In genomic region chr19:1478934-1479707, GRCh38 we compare ENCODE assay signal across 1 cellular context.
A peak's percentile ranks its signal among the peaks of the same experiment; 100 is the strongest.
TF ChIP-seq lines count a peak whose summit lies in the region.

Gene C19orf25 (minus strand): TSS chr19:1479215. CDS start chr19:1478903, 312 bp downstream.

TF ChIP-seq in GM12878, 131 proteins besides CTCF, POLR2A, EP300 and RAD21 (continued from another document and continues in another):
- TF ChIP-seq CREB1 (IDR thresholded peaks at IDR 0.05; ENCODE audit: low read depth) = peak; percentile 68
- TF ChIP-seq SPI1 (IDR thresholded peaks at IDR 0.05; ENCODE audit: borderline replicate concordance, insufficient read depth, low read depth, low read length) = peak; percentile 38; the same call in 1 of the 2 replicates
- TF ChIP-seq IKZF1 (conservative IDR thresholded peaks at IDR 0.05) = peak; percentile 72
- TF ChIP-seq POU2F2 (IDR thresholded peaks at IDR 0.05; ENCODE audit: borderline replicate concordance, low read depth, low read length) = no peak
- TF ChIP-seq, protein P1, sequence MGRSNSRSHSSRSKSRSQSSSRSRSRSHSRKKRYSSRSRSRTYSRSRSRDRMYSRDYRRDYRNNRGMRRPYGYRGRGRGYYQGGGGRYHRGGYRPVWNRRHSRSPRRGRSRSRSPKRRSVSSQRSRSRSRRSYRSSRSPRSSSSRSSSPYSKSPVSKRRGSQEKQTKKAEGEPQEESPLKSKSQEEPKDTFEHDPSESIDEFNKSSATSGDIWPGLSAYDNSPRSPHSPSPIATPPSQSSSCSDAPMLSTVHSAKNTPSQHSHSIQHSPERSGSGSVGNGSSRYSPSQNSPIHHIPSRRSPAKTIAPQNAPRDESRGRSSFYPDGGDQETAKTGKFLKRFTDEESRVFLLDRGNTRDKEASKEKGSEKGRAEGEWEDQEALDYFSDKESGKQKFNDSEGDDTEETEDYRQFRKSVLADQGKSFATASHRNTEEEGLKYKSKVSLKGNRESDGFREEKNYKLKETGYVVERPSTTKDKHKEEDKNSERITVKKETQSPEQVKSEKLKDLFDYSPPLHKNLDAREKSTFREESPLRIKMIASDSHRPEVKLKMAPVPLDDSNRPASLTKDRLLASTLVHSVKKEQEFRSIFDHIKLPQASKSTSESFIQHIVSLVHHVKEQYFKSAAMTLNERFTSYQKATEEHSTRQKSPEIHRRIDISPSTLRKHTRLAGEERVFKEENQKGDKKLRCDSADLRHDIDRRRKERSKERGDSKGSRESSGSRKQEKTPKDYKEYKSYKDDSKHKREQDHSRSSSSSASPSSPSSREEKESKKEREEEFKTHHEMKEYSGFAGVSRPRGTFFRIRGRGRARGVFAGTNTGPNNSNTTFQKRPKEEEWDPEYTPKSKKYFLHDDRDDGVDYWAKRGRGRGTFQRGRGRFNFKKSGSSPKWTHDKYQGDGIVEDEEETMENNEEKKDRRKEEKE (IDR thresholded peaks at IDR 0.05) = no peak
- TF ChIP-seq ZNF274 (IDR thresholded peaks at IDR 0.05; ENCODE audit: insufficient read depth, insufficient read length) = no peak
- TF ChIP-seq NFIC (IDR thresholded peaks at IDR 0.05; ENCODE audit: low read depth, low read length) = no peak
- TF ChIP-seq NFYA (IDR thresholded peaks at IDR 0.05; ENCODE audit: borderline replicate concordance, low read depth, low read length) = no peak
- no peak for TF ChIP-seq RFX5 (IDR thresholded peaks at IDR 0.05; ENCODE audit: low read depth, low read length)
- TF ChIP-seq KDM1A (IDR thresholded peaks at IDR 0.05; ENCODE audit: borderline replicate concordance) = no peak
- TF ChIP-seq HDGF (IDR thresholded peaks at IDR 0.05) = 0 out of 2 replicates have a peak, but pooled peaks have one; percentile 60
- TF ChIP-seq, protein P2, sequence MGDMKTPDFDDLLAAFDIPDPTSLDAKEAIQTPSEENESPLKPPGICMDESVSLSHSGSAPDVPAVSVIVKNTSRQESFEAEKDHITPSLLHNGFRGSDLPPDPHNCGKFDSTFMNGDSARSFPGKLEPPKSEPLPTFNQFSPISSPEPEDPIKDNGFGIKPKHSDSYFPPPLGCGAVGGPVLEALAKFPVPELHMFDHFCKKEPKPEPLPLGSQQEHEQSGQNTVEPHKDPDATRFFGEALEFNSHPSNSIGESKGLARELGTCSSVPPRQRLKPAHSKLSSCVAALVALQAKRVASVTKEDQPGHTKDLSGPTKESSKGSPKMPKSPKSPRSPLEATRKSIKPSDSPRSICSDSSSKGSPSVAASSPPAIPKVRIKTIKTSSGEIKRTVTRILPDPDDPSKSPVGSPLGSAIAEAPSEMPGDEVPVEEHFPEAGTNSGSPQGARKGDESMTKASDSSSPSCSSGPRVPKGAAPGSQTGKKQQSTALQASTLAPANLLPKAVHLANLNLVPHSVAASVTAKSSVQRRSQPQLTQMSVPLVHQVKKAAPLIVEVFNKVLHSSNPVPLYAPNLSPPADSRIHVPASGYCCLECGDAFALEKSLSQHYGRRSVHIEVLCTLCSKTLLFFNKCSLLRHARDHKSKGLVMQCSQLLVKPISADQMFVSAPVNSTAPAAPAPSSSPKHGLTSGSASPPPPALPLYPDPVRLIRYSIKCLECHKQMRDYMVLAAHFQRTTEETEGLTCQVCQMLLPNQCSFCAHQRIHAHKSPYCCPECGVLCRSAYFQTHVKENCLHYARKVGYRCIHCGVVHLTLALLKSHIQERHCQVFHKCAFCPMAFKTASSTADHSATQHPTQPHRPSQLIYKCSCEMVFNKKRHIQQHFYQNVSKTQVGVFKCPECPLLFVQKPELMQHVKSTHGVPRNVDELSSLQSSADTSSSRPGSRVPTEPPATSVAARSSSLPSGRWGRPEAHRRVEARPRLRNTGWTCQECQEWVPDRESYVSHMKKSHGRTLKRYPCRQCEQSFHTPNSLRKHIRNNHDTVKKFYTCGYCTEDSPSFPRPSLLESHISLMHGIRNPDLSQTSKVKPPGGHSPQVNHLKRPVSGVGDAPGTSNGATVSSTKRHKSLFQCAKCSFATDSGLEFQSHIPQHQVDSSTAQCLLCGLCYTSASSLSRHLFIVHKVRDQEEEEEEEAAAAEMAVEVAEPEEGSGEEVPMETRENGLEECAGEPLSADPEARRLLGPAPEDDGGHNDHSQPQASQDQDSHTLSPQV (IDR thresholded peaks at IDR 0.05) = no peak
- peak; percentile 77 for TF ChIP-seq RB1 (IDR thresholded peaks at IDR 0.05; ENCODE audit: borderline replicate concordance)
- TF ChIP-seq, protein P3, sequence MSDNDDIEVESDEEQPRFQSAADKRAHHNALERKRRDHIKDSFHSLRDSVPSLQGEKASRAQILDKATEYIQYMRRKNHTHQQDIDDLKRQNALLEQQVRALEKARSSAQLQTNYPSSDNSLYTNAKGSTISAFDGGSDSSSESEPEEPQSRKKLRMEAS (IDR thresholded peaks at IDR 0.05; ENCODE audit: low read depth, low read length) = peak; percentile 50
- TF ChIP-seq, protein P4, sequence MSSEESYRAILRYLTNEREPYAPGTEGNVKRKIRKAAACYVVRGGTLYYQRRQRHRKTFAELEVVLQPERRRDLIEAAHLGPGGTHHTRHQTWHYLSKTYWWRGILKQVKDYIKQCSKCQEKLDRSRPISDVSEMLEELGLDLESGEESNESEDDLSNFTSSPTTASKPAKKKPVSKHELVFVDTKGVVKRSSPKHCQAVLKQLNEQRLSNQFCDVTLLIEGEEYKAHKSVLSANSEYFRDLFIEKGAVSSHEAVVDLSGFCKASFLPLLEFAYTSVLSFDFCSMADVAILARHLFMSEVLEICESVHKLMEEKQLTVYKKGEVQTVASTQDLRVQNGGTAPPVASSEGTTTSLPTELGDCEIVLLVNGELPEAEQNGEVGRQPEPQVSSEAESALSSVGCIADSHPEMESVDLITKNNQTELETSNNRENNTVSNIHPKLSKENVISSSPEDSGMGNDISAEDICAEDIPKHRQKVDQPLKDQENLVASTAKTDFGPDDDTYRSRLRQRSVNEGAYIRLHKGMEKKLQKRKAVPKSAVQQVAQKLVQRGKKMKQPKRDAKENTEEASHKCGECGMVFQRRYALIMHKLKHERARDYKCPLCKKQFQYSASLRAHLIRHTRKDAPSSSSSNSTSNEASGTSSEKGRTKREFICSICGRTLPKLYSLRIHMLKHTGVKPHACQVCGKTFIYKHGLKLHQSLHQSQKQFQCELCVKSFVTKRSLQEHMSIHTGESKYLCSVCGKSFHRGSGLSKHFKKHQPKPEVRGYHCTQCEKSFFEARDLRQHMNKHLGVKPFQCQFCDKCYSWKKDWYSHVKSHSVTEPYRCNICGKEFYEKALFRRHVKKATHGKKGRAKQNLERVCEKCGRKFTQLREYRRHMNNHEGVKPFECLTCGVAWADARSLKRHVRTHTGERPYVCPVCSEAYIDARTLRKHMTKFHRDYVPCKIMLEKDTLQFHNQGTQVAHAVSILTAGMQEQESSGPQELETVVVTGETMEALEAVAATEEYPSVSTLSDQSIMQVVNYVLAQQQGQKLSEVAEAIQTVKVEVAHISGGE (CRISPR knock-in tag; IDR thresholded peaks at IDR 0.05) = no peak; the same call in none of the 2 replicates
- no peak for TF ChIP-seq SUPT20H (IDR thresholded peaks at IDR 0.05; ENCODE audit: borderline replicate concordance, control insufficient read depth, low read depth, low read length)
- TF ChIP-seq CREM (IDR thresholded peaks at IDR 0.05; ENCODE audit: low read depth) = peak; percentile 70; the same call in 1 of the 2 replicates
- TF ChIP-seq POLR2AphosphoS2 (IDR thresholded peaks at IDR 0.05; ENCODE audit: low read depth, low read length) = peak; percentile 85; the same call in 1 of the 2 replicates
- no peak for TF ChIP-seq SMC3 (IDR thresholded peaks at IDR 0.05; ENCODE audit: borderline replicate concordance, low read length)
- TF ChIP-seq, protein P5, sequence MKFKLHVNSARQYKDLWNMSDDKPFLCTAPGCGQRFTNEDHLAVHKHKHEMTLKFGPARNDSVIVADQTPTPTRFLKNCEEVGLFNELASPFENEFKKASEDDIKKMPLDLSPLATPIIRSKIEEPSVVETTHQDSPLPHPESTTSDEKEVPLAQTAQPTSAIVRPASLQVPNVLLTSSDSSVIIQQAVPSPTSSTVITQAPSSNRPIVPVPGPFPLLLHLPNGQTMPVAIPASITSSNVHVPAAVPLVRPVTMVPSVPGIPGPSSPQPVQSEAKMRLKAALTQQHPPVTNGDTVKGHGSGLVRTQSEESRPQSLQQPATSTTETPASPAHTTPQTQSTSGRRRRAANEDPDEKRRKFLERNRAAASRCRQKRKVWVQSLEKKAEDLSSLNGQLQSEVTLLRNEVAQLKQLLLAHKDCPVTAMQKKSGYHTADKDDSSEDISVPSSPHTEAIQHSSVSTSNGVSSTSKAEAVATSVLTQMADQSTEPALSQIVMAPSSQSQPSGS (IDR thresholded peaks at IDR 0.05; ENCODE audit: low read length) = no peak
- TF ChIP-seq MTA3 (IDR thresholded peaks at IDR 0.05; ENCODE audit: borderline replicate concordance, low read length) = no peak
- TF ChIP-seq TCF3 (IDR thresholded peaks at IDR 0.05; ENCODE audit: borderline replicate concordance, insufficient read depth, low read depth, low read length) = 0 out of 2 replicates have a peak, but pooled peaks have one; percentile 17
- TF ChIP-seq, protein P6, sequence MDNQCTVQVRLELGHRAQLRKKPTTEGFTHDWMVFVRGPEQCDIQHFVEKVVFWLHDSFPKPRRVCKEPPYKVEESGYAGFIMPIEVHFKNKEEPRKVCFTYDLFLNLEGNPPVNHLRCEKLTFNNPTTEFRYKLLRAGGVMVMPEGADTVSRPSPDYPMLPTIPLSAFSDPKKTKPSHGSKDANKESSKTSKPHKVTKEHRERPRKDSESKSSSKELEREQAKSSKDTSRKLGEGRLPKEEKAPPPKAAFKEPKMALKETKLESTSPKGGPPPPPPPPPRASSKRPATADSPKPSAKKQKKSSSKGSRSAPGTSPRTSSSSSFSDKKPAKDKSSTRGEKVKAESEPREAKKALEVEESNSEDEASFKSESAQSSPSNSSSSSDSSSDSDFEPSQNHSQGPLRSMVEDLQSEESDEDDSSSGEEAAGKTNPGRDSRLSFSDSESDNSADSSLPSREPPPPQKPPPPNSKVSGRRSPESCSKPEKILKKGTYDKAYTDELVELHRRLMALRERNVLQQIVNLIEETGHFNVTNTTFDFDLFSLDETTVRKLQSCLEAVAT (IDR thresholded peaks at IDR 0.05) = no peak
- TF ChIP-seq RAD51 (IDR thresholded peaks at IDR 0.05) = peak; percentile 97
- no peak for TF ChIP-seq FOXM1 (IDR thresholded peaks at IDR 0.05; ENCODE audit: low read depth, low read length)
- peak; percentile 67 for TF ChIP-seq ELK1 (IDR thresholded peaks at IDR 0.05; ENCODE audit: low read depth, low read length)
- no peak for TF ChIP-seq BACH1 (IDR thresholded peaks at IDR 0.05; ENCODE audit: borderline replicate concordance)
- TF ChIP-seq ZBED1 (IDR thresholded peaks at IDR 0.05; ENCODE audit: borderline replicate concordance) = no peak
- no peak for TF ChIP-seq JUNB (IDR thresholded peaks at IDR 0.05)
- no peak for TF ChIP-seq TBL1XR1 (IDR thresholded peaks at IDR 0.05; ENCODE audit: low read depth, low read length)
- no peak for TF ChIP-seq RBBP5 (conservative IDR thresholded peaks at IDR 0.05)
- TF ChIP-seq MEF2A (IDR thresholded peaks at IDR 0.05; ENCODE audit: insufficient read depth, low read depth, low read length) = no peak
- peak; percentile 70; the same call in 1 of the 2 replicates for TF ChIP-seq ZNF24 (IDR thresholded peaks at IDR 0.05)
- peak; percentile 84 for TF ChIP-seq DPF2 (IDR thresholded peaks at IDR 0.05)
- 0 out of 2 replicates have a peak, but pooled peaks have one; percentile 16 for TF ChIP-seq PAX5 (IDR thresholded peaks at IDR 0.05; ENCODE audit: borderline replicate concordance, low read depth, low read length)
- TF ChIP-seq EZH2 (IDR thresholded peaks at IDR 0.05; ENCODE audit: borderline replicate concordance, control insufficient read depth, low read depth, low read length) = no peak
- peak; percentile 35 for TF ChIP-seq MEF2B (IDR thresholded peaks at IDR 0.05; ENCODE audit: partially characterized antibody, poor library complexity, severe bottlenecking)
- TF ChIP-seq STAT3 (IDR thresholded peaks at IDR 0.05; ENCODE audit: low read depth, low read length) = no peak
- TF ChIP-seq TARDBP (IDR thresholded peaks at IDR 0.05; ENCODE audit: borderline replicate concordance) = no peak
- no peak for TF ChIP-seq MYC (IDR thresholded peaks at IDR 0.05; ENCODE audit: insufficient read depth, insufficient read length, insufficient replicate concordance, low read length, severe bottlenecking)
- peak; percentile 81 for TF ChIP-seq RELA (IDR thresholded peaks at IDR 0.05; ENCODE audit: borderline replicate concordance, partially characterized antibody)
- TF ChIP-seq YBX1 (IDR thresholded peaks at IDR 0.05) = no peak
- no peak for TF ChIP-seq MYB (IDR thresholded peaks at IDR 0.05; ENCODE audit: borderline replicate concordance, low read depth, low read length)
- no peak for TF ChIP-seq NFXL1 (IDR thresholded peaks at IDR 0.05; ENCODE audit: borderline replicate concordance)
- TF ChIP-seq MXI1 (IDR thresholded peaks at IDR 0.05; ENCODE audit: low read depth, low read length) = peak; percentile 57; the same call in 1 of the 2 replicates
- peak; percentile 63; the same call in 1 of the 2 replicates for TF ChIP-seq CHD2 (IDR thresholded peaks at IDR 0.05; ENCODE audit: borderline replicate concordance, low read depth, low read length)
- TF ChIP-seq MTA2 (IDR thresholded peaks at IDR 0.05; ENCODE audit: low read depth) = no peak; the same call in 1 of the 2 replicates
- TF ChIP-seq, protein P7, sequence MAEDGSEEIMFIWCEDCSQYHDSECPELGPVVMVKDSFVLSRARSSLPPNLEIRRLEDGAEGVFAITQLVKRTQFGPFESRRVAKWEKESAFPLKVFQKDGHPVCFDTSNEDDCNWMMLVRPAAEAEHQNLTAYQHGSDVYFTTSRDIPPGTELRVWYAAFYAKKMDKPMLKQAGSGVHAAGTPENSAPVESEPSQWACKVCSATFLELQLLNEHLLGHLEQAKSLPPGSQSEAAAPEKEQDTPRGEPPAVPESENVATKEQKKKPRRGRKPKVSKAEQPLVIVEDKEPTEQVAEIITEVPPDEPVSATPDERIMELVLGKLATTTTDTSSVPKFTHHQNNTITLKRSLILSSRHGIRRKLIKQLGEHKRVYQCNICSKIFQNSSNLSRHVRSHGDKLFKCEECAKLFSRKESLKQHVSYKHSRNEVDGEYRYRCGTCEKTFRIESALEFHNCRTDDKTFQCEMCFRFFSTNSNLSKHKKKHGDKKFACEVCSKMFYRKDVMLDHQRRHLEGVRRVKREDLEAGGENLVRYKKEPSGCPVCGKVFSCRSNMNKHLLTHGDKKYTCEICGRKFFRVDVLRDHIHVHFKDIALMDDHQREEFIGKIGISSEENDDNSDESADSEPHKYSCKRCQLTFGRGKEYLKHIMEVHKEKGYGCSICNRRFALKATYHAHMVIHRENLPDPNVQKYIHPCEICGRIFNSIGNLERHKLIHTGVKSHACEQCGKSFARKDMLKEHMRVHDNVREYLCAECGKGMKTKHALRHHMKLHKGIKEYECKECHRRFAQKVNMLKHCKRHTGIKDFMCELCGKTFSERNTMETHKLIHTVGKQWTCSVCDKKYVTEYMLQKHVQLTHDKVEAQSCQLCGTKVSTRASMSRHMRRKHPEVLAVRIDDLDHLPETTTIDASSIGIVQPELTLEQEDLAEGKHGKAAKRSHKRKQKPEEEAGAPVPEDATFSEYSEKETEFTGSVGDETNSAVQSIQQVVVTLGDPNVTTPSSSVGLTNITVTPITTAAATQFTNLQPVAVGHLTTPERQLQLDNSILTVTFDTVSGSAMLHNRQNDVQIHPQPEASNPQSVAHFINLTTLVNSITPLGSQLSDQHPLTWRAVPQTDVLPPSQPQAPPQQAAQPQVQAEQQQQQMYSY (CRISPR knock-in tag; IDR thresholded peaks at IDR 0.05) = no peak
